1 cellular context compared by ENCODE assay signal in genomic region chr1:19070197-19070651, GRCh38.
TF ChIP-seq lines count a peak whose summit lies in the region.

No MANE protein-coding gene starts in this region.

TF ChIP-seq in HepG2, 621 proteins besides CTCF, POLR2A, EP300 and RAD21 (continued from another document):
- TF ChIP-seq RERE (CRISPR knock-in tag; IDR thresholded peaks at IDR 0.05; ENCODE audit: low read depth) (no peak), REXO4 (CRISPR knock-in tag; IDR thresholded peaks at IDR 0.05; ENCODE audit: borderline replicate concordance) (no peak), POLR2AphosphoS2 (IDR thresholded peaks at IDR 0.05; ENCODE audit: low read depth, low read length) (peak; percentile 21; the same call in 1 of the 2 replicates), ZNF629 (CRISPR knock-in tag; conservative IDR thresholded peaks at IDR 0.05) (no peak), ZNF687 (CRISPR knock-in tag; IDR thresholded peaks at IDR 0.05) (peak; percentile 43), GMEB2 (CRISPR knock-in tag; IDR thresholded peaks at IDR 0.05; ENCODE audit: low read depth) (no peak), ZFP1 (CRISPR knock-in tag; IDR thresholded peaks at IDR 0.05) (no peak), RARA (CRISPR knock-in tag; IDR thresholded peaks at IDR 0.05) (peak; percentile 84), THYN1 (CRISPR knock-in tag; IDR thresholded peaks at IDR 0.05; ENCODE audit: borderline replicate concordance, low read depth) (no peak), HNF4A (CRISPR knock-in tag; IDR thresholded peaks at IDR 0.05) (peak; percentile 5; the same call in 1 of the 2 replicates), NR2F1 (CRISPR knock-in tag; IDR thresholded peaks at IDR 0.05) (0 out of 4 replicates have a peak, but pooled peaks of 1 of the 2 experiments have one; percentile 11), ZNF431 (CRISPR knock-in tag; IDR thresholded peaks at IDR 0.05; ENCODE audit: borderline replicate concordance, low read depth) (no peak), ZEB1 (IDR thresholded peaks at IDR 0.05; ENCODE audit: insufficient replicate concordance, low read depth) (no peak), ZNF564 (CRISPR knock-in tag; IDR thresholded peaks at IDR 0.05) (no peak), RXRA (CRISPR knock-in tag; IDR thresholded peaks at IDR 0.05) (peak; percentile 68)
- TF ChIP-seq, protein P1, sequence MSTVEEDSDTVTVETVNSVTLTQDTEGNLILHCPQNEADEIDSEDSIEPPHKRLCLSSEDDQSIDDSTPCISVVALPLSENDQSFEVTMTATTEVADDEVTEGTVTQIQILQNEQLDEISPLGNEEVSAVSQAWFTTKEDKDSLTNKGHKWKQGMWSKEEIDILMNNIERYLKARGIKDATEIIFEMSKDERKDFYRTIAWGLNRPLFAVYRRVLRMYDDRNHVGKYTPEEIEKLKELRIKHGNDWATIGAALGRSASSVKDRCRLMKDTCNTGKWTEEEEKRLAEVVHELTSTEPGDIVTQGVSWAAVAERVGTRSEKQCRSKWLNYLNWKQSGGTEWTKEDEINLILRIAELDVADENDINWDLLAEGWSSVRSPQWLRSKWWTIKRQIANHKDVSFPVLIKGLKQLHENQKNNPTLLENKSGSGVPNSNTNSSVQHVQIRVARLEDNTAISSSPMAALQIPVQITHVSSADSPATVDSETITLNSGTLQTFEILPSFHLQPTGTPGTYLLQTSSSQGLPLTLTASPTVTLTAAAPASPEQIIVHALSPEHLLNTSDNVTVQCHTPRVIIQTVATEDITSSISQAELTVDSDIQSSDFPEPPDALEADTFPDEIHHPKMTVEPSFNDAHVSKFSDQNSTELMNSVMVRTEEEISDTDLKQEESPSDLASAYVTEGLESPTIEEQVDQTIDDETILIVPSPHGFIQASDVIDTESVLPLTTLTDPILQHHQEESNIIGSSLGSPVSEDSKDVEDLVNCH (CRISPR knock-in tag; IDR thresholded peaks at IDR 0.05), result no peak
- TF ChIP-seq, protein P2, sequence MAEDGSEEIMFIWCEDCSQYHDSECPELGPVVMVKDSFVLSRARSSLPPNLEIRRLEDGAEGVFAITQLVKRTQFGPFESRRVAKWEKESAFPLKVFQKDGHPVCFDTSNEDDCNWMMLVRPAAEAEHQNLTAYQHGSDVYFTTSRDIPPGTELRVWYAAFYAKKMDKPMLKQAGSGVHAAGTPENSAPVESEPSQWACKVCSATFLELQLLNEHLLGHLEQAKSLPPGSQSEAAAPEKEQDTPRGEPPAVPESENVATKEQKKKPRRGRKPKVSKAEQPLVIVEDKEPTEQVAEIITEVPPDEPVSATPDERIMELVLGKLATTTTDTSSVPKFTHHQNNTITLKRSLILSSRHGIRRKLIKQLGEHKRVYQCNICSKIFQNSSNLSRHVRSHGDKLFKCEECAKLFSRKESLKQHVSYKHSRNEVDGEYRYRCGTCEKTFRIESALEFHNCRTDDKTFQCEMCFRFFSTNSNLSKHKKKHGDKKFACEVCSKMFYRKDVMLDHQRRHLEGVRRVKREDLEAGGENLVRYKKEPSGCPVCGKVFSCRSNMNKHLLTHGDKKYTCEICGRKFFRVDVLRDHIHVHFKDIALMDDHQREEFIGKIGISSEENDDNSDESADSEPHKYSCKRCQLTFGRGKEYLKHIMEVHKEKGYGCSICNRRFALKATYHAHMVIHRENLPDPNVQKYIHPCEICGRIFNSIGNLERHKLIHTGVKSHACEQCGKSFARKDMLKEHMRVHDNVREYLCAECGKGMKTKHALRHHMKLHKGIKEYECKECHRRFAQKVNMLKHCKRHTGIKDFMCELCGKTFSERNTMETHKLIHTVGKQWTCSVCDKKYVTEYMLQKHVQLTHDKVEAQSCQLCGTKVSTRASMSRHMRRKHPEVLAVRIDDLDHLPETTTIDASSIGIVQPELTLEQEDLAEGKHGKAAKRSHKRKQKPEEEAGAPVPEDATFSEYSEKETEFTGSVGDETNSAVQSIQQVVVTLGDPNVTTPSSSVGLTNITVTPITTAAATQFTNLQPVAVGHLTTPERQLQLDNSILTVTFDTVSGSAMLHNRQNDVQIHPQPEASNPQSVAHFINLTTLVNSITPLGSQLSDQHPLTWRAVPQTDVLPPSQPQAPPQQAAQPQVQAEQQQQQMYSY (CRISPR knock-in tag; IDR thresholded peaks at IDR 0.05), result peak; percentile 88
- TF ChIP-seq, protein P3, sequence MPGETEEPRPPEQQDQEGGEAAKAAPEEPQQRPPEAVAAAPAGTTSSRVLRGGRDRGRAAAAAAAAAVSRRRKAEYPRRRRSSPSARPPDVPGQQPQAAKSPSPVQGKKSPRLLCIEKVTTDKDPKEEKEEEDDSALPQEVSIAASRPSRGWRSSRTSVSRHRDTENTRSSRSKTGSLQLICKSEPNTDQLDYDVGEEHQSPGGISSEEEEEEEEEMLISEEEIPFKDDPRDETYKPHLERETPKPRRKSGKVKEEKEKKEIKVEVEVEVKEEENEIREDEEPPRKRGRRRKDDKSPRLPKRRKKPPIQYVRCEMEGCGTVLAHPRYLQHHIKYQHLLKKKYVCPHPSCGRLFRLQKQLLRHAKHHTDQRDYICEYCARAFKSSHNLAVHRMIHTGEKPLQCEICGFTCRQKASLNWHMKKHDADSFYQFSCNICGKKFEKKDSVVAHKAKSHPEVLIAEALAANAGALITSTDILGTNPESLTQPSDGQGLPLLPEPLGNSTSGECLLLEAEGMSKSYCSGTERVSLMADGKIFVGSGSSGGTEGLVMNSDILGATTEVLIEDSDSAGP (CRISPR knock-in tag; IDR thresholded peaks at IDR 0.05; ENCODE audit: borderline replicate concordance), result no peak
- TF ChIP-seq, protein P4, sequence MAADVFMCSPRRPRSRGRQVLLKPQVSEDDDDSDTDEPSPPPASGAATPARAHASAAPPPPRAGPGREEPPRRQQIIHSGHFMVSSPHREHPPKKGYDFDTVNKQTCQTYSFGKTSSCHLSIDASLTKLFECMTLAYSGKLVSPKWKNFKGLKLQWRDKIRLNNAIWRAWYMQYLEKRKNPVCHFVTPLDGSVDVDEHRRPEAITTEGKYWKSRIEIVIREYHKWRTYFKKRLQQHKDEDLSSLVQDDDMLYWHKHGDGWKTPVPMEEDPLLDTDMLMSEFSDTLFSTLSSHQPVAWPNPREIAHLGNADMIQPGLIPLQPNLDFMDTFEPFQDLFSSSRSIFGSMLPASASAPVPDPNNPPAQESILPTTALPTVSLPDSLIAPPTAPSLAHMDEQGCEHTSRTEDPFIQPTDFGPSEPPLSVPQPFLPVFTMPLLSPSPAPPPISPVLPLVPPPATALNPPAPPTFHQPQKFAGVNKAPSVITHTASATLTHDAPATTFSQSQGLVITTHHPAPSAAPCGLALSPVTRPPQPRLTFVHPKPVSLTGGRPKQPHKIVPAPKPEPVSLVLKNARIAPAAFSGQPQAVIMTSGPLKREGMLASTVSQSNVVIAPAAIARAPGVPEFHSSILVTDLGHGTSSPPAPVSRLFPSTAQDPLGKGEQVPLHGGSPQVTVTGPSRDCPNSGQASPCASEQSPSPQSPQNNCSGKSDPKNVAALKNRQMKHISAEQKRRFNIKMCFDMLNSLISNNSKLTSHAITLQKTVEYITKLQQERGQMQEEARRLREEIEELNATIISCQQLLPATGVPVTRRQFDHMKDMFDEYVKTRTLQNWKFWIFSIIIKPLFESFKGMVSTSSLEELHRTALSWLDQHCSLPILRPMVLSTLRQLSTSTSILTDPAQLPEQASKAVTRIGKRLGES (CRISPR knock-in tag; IDR thresholded peaks at IDR 0.05; ENCODE audit: borderline replicate concordance), result no peak
